ENCODE assay signal across 8 cellular contexts in the genomic region with DNA sequence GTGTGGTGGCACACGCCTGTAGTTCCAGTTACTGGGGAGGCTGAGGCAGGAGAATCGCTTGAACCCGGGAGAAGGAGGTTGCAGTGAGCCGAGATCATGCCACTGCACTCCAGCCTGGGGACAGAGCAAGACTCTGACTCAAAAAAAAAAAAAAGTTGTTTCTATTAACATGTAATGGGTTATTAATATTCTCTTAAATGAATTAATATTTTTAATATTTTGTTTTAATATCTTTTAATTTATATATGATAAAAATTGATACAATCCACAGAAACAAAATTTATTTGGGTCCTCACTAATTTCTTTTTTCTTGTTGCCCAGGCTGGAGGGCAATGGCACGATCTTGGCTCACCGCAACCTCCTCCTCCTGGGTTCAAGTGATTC. TPM values are rescaled to one million over a fixed set of nuclear protein-coding genes. Genes with fewer than 3 reads are reported as not detected.
DNase-seq lines count a peak whose midpoint lies in the region; ATAC-seq and TF ChIP-seq lines count a peak whose summit lies in the region.
"Not testable (repeated sequence)": the region's sequence is repeated elsewhere in the genome, so short reads cannot be mapped to it uniquely, and the experiment has no call there.

No MANE protein-coding gene starts in this region.

- TF ChIP-seq CTCF in Caco-2 (IDR thresholded peaks at IDR 0.05; ENCODE audit: insufficient read depth in 1 of 2, low read depth in 1 of 2, low read length in 1 of 2, severe bottlenecking in 1 of 2, unreplicated experiment in 1 of 2); MM.1S (IDR thresholded peaks at IDR 0.05; ENCODE audit: low read length); brain (conservative IDR thresholded peaks at IDR 0.05); fibroblast of lung (conservative IDR thresholded peaks at IDR 0.05 in 1 of 2, IDR thresholded peaks at IDR 0.05 in 1 of 2; ENCODE audit: low read depth in 1 of 2, low read length in 2 of 2); lower lobe of right lung (IDR thresholded peaks at IDR 0.05); thyroid gland (IDR thresholded peaks at IDR 0.05): not testable (repeated sequence)

- H3K27me3 Mint-ChIP-seq in Caco-2 (ENCODE audit: insufficient read depth, unreplicated experiment), result not testable (repeated sequence)
- peaks cover 20% of the 10 kb centered on the region for H3K27me3 Mint-ChIP-seq in activated CD4-positive, alpha-beta memory T cell treated with anti-CD3 and anti-CD28 coated beads, Interleukin-2, amount 10 ng/mL, durations not matched to agents 7 days and 5 days
- H3K27me3 Mint-ChIP-seq in brain, result peaks cover 42% of the 10 kb centered on the region

- H3F3A ChIP-seq in MM.1S (ENCODE audit: insufficient read depth, low read length), result peaks cover 19% of the 10 kb centered on the region; the same call in 1 of the 2 replicates

- not testable (repeated sequence) for TF ChIP-seq POLR2A in thyroid gland (IDR thresholded peaks at IDR 0.05)

- H3K4me1 ChIP-seq in Caco-2; MM.1S (ENCODE audit: low read length); fibroblast of lung (ENCODE audit: control insufficient read depth, extremely low read depth, insufficient read depth, low read length); trophoblast cell (ENCODE audit: control insufficient read depth in 1 of 2, insufficient read depth in 2 of 2, low read length in 2 of 2): not testable (repeated sequence)
- H3K4me1 ChIP-seq in lower lobe of right lung (peaks cover 36% of the 10 kb centered on the region), thyroid gland (peaks cover 4 to 17% of the 10 kb centered on the region in 2 donors)

- H3K23ac ChIP-seq in trophoblast cell (ENCODE audit: low read length), result not testable (repeated sequence)

- not testable (repeated sequence) for H2BK120ac ChIP-seq in trophoblast cell (ENCODE audit: insufficient read depth, low read length, poor library complexity)

- not testable (repeated sequence) for H3K14ac ChIP-seq in trophoblast cell (ENCODE audit: low read length)

- not testable (repeated sequence) for H3K36me3 ChIP-seq in Caco-2 (ENCODE audit: control insufficient read depth, insufficient read depth, low read length)
- H3K36me3 ChIP-seq in MM.1S (replicated peaks; ENCODE audit: insufficient read depth, low read length), result peaks cover 15% of the 10 kb centered on the region
- H3K36me3 ChIP-seq in fibroblast of lung (ENCODE audit: control insufficient read depth, insufficient read depth, low read length), result peaks cover 22% of the 10 kb centered on the region
- H3K36me3 ChIP-seq in lower lobe of right lung, result peaks cover 36% of the 10 kb centered on the region
- H3K36me3 ChIP-seq in trophoblast cell (ENCODE audit: control insufficient read depth in 1 of 2, insufficient read depth in 2 of 2, low read length in 2 of 2), result peaks cover 19 to 25% of the 10 kb centered on the region in 2 experiments
- peaks cover 18 to 35% of the 10 kb centered on the region in 2 donors for H3K36me3 ChIP-seq in thyroid gland

- H3K27ac ChIP-seq in MM.1S (ENCODE audit: low read length) (peak overlapping the region; percentile 81; the same call in 1 of the 2 replicates), fibroblast of lung (ENCODE audit: insufficient read depth, low read length) (peak overlapping the region; percentile 95), lower lobe of right lung (peak overlapping the region; percentile 98), thyroid gland (peak overlapping the region; percentile 69 to 96 (median 75))
- not testable (repeated sequence) for H3K27ac ChIP-seq in trophoblast cell (ENCODE audit: low read depth, low read length)

- H3K36me3 Mint-ChIP-seq in Caco-2 (ENCODE audit: insufficient read depth, unreplicated experiment), result peaks cover 31% of the 10 kb centered on the region
- peaks cover 46% of the 10 kb centered on the region for H3K36me3 Mint-ChIP-seq in activated CD4-positive, alpha-beta memory T cell treated with anti-CD3 and anti-CD28 coated beads, Interleukin-2, amount 10 ng/mL, durations not matched to agents 7 days and 5 days (ENCODE audit: low read depth)
- H3K36me3 Mint-ChIP-seq in brain, result not testable (repeated sequence)

- DNase-seq in Caco-2; MM.1S; activated CD4-positive, alpha-beta memory T cell treated with anti-CD3 and anti-CD28 coated beads, Interleukin-2, amount 10 ng/mL, durations not matched to agents 7 days and 5 days; fibroblast of lung (ENCODE audit: low read depth in 2 of 2); lower lobe of right lung; trophoblast cell; thyroid gland: not testable (repeated sequence)

- not testable (repeated sequence) for H3K4me1 Mint-ChIP-seq in Caco-2 (ENCODE audit: low read depth, unreplicated experiment)
- H3K4me1 Mint-ChIP-seq in activated CD4-positive, alpha-beta memory T cell treated with anti-CD3 and anti-CD28 coated beads, Interleukin-2, amount 10 ng/mL, durations not matched to agents 7 days and 5 days, result peaks cover 43% of the 10 kb centered on the region
- H3K4me1 Mint-ChIP-seq in brain, result peaks cover 14% of the 10 kb centered on the region

- H4K8ac ChIP-seq in trophoblast cell (ENCODE audit: low read depth, low read length), result peak overlapping the region; percentile 81

- H3K4me2 ChIP-seq in MM.1S (ENCODE audit: low read depth, low read length); fibroblast of lung (ENCODE audit: extremely low read depth, insufficient read depth, low read length): not testable (repeated sequence)
- peak overlapping the region; percentile 95 for H3K4me2 ChIP-seq in trophoblast cell (ENCODE audit: low read length)

- not testable (repeated sequence) for H2AK5ac ChIP-seq in trophoblast cell (ENCODE audit: low read length)

- H3K4ac ChIP-seq in trophoblast cell (ENCODE audit: low read depth, low read length), result not testable (repeated sequence)

- WGBS in trophoblast cell (ENCODE audit: extremely low coverage, insufficient coverage, insufficient read length), result no CpG with 5 or more reads among the region's 6 CpGs
- WGBS in thyroid gland, 2 donors, result 90 to 93% methylated on average over 6 of the region's 6 CpGs

- H3K9me3 Mint-ChIP-seq in Caco-2 (ENCODE audit: unreplicated experiment); activated CD4-positive, alpha-beta memory T cell treated with anti-CD3 and anti-CD28 coated beads, Interleukin-2, amount 10 ng/mL, durations not matched to agents 7 days and 5 days; brain: not testable (repeated sequence)

- not testable (repeated sequence) for H3K27me3 ChIP-seq in Caco-2 (replicated peaks; ENCODE audit: control insufficient read depth, insufficient read depth, low read length); MM.1S (replicated peaks; ENCODE audit: insufficient read depth, low read length); fibroblast of lung (ENCODE audit: control insufficient read depth, insufficient read depth, low read length); lower lobe of right lung (ENCODE audit: low read depth); trophoblast cell (ENCODE audit: insufficient read depth, low read length); thyroid gland

- H3K79me1 ChIP-seq in trophoblast cell (ENCODE audit: low read length), result not testable (repeated sequence)

- not testable (repeated sequence) for ATAC-seq in lower lobe of right lung

- H3K27ac Mint-ChIP-seq in Caco-2 (ENCODE audit: unreplicated experiment) (peak overlapping the region; percentile 91), brain (peak overlapping the region in 1 of 5 experiments; percentile 95)
- peak overlapping the region; percentile 98 for H3K27ac Mint-ChIP-seq in activated CD4-positive, alpha-beta memory T cell treated with anti-CD3 and anti-CD28 coated beads, Interleukin-2, amount 10 ng/mL, durations not matched to agents 7 days and 5 days

- H4K91ac ChIP-seq in trophoblast cell (ENCODE audit: low read depth, low read length), result not testable (repeated sequence)

- not testable (repeated sequence) for H3K9me3 ChIP-seq in Caco-2; MM.1S (replicated peaks; ENCODE audit: insufficient read depth, low read length); fibroblast of lung (ENCODE audit: control insufficient read depth, insufficient read depth, low read depth, low read length); lower lobe of right lung; trophoblast cell (ENCODE audit: insufficient read depth, low read depth, low read length); thyroid gland

- H2AFZ ChIP-seq in MM.1S (ENCODE audit: low read length), result not testable (repeated sequence)
- H2AFZ ChIP-seq in fibroblast of lung (ENCODE audit: low read length) (peak overlapping the region; percentile 62), trophoblast cell (ENCODE audit: insufficient read depth, low read length, poor library complexity) (peak overlapping the region; percentile 64)

- not testable (repeated sequence) for H3K9me2 ChIP-seq in MM.1S (replicated peaks; ENCODE audit: insufficient read depth, low read length)

- POLR2A ChIA-PET in Caco-2 (lab: Charles Lee), result not testable (repeated sequence)
- POLR2A ChIA-PET in activated CD4-positive, alpha-beta memory T cell treated with anti-CD3 and anti-CD28 coated beads, Interleukin-2, amount 10 ng/mL, durations not matched to agents 7 days and 5 days (lab: Charles Lee), result interaction anchor here (1.8 kb wide), 1 partner anchor 25 kb away, joined by 6 read pairs; no protein-coding TSS in a partner anchor

- not testable (repeated sequence) for H3K18ac ChIP-seq in trophoblast cell (ENCODE audit: low read length)

- H3K4me3 ChIP-seq in Caco-2 (ENCODE audit: low read depth, low read length) (peak overlapping the region; percentile 25), fibroblast of lung (replicated peaks in 1 of 4; ENCODE audit: control extremely low read depth in 1 of 4, insufficient read depth in 1 of 4, low read depth in 3 of 4, low read length in 4 of 4) (peak overlapping the region in 2 of 4 experiments; percentile 80 to 98), lower lobe of right lung (peak overlapping the region; percentile 93), thyroid gland (replicated peaks in 1 of 3) (peak overlapping the region in 1 of 3 donors; percentile 91)
- not testable (repeated sequence) for H3K4me3 ChIP-seq in MM.1S (ENCODE audit: low read length); trophoblast cell (ENCODE audit: low read depth, low read length)

- H3K4me3 Mint-ChIP-seq in Caco-2 (ENCODE audit: unreplicated experiment) (peak overlapping the region; percentile 85), brain (peak overlapping the region in 3 of 5 experiments; percentile 92 to 94 (median 92))
- H3K4me3 Mint-ChIP-seq in activated CD4-positive, alpha-beta memory T cell treated with anti-CD3 and anti-CD28 coated beads, Interleukin-2, amount 10 ng/mL, durations not matched to agents 7 days and 5 days, result peak overlapping the region; percentile 100

- H4K20me1 ChIP-seq in MM.1S (ENCODE audit: insufficient read depth, low read length); fibroblast of lung (ENCODE audit: control insufficient read depth, extremely low read depth, insufficient read depth, low read length): not testable (repeated sequence)

- H3K79me2 ChIP-seq in MM.1S (ENCODE audit: low read length) (peaks cover 29% of the 10 kb centered on the region), fibroblast of lung (ENCODE audit: control insufficient read depth, insufficient read depth, low read length) (peaks cover 17% of the 10 kb centered on the region)
- not testable (repeated sequence) for H3K79me2 ChIP-seq in trophoblast cell (ENCODE audit: control insufficient read depth, insufficient read depth, low read length, poor library complexity)

- H2BK5ac ChIP-seq in trophoblast cell (ENCODE audit: low read depth, low read length, poor library complexity), result not testable (repeated sequence)

- intact Hi-C loops in Caco-2 (cut with micrococcal nuclease; ENCODE audit: unreplicated experiment), result not testable (repeated sequence)
- intact Hi-C loops in lower lobe of right lung (cut with DNase I), result loop anchor here (10.0 kb wide), 1 partner anchor 56 kb away; no protein-coding TSS in a partner anchor
- intact Hi-C loops in thyroid gland (cut with DNase I), result loop anchor here (10.0 kb wide), 1 partner anchor 186 kb away; a partner anchor contains a TSS

- not testable (repeated sequence) for H2BK12ac ChIP-seq in trophoblast cell (ENCODE audit: low read length)

- CTCF ChIA-PET in Caco-2 (lab: Charles Lee), result not testable (repeated sequence)
- CTCF ChIA-PET in activated CD4-positive, alpha-beta memory T cell treated with anti-CD3 and anti-CD28 coated beads, Interleukin-2, amount 10 ng/mL, durations not matched to agents 7 days and 5 days (lab: Charles Lee), result interaction anchor here (2.6 kb wide), 1 partner anchor 56 kb away, joined by 16 read pairs; no protein-coding TSS in a partner anchor

- not testable (repeated sequence) for BruUV-seq in Caco-2 (replicated peaks; lab: Mats Ljungman, UMichigan)

- H4K12ac ChIP-seq in trophoblast cell (ENCODE audit: low read depth, low read length), result not testable (repeated sequence)

- not testable (repeated sequence) for H3K9ac ChIP-seq in MM.1S (ENCODE audit: low read length); trophoblast cell (ENCODE audit: low read length)
- H3K9ac ChIP-seq in fibroblast of lung (ENCODE audit: insufficient read depth, low read length), result peak overlapping the region; percentile 94

RNA-seq across cellular contexts. Expression of a gene that starts 0.6 kb away (rescaled TPM):
- 47.0 and 49.6 TPM in 2 replicates for total RNA-seq in Caco-2 (2022)
- 100 to 1,000 TPM; 757 to 767 TPM for total RNA-seq in activated CD4-positive, alpha-beta memory T cell treated with anti-CD3 and anti-CD28 coated beads, Interleukin-2, amount 10 ng/mL, durations not matched to agents 7 days and 5 days
- polyA plus RNA-seq in brain (ENCODE audit: insufficient read depth, low read depth, low replicate concordance), result 173 TPM
- 213 and 254 TPM in 2 replicates for total RNA-seq in fibroblast of lung
- 115 and 183 TPM in 2 replicates for polyA plus RNA-seq in fibroblast of lung
- 135 and 197 TPM in 2 replicates for polyA plus RNA-seq in fibroblast of lung (2012)
- polyA minus RNA-seq in fibroblast of lung (ENCODE audit: low replicate concordance), result 120 and 170 TPM in 2 replicates
- total RNA-seq in lower lobe of right lung, result 1,079 TPM
- 35.3 and 35.6 TPM in 2 replicates for polyA plus RNA-seq in trophoblast cell (2013)
- total RNA-seq in thyroid gland, result 100 to 1,000 TPM; 382 to 717 (median 457) TPM
